ENCODE assay signal across 8 cellular contexts in the genomic region with DNA sequence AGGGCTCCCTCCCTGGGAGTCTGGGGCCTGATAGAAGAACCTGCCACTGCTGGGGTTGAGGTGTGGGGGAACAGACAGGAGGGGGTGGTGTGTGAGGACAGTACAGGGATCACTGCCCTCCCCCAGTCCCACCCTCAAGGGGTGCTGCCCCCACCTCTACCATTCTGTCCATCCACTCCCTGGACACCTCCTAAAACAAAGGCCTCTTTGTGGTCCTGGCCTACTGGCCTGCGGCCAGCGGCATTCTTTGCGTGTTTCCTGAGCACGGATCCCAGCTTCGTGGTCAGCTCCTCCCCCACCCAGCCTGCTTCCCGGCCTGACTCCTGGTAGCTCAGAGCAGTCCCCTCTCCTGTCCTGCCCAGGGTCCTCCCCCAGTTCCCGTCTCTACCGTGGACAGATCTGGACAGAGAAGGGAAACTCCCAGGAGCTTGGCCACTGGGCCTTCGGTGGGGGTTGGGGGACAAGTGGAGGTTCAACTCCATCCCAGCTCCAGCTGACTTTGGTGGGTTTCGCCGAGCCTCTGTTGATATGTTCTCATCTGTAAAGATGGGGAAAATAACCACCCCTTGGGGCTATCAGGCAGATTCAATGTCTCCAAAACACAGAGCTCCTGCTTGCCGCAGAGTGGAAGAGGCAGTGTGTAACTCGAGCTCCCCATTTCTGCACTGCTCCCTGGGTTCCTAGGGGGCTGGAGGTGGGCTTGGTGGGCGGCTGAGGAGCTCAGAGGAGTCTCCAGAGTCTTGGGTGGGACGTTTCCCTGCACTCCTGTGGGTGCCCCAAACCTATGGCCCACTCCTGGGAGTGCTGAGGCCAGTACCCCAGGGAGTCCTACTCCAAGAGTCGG. TPM values are rescaled to one million over a fixed set of nuclear protein-coding genes. Genes with fewer than 3 reads are reported as not detected.
DNase-seq lines count a peak whose midpoint lies in the region; ATAC-seq, FAIRE-seq and TF ChIP-seq lines count a peak whose summit lies in the region.
"Had no signal": no experiment of that assay in that cellular context is flagged by ENCODE, and none has a peak within 500 bp of the region (broad histone marks: within the 10 kb centered on the region; RNA-seq: fewer than 3 reads in every experiment).

No MANE protein-coding gene starts in this region.

- H3K4ac ChIP-seq in H1 (replicated peaks; ENCODE audit: insufficient read length, low read depth, low read length) (no peak overlapping the region), mesenchymal stem cell (ENCODE audit: low read depth in 1 of 2, low read length in 2 of 2) (peak overlapping the region; percentile 52 to 98)

- no peaks in the 10 kb centered on the region for H3K79me2 ChIP-seq in H1 (ENCODE audit: control insufficient read depth in 1 of 2, insufficient read depth in 2 of 2, low read length in 2 of 2)

- H2BK15ac ChIP-seq in H1 (ENCODE audit: low read length) (0 out of 2 replicates have a peak overlapping the region, but pooled peaks have one; percentile 92), mesenchymal stem cell (ENCODE audit: low read depth, poor library complexity, severe bottlenecking) (peak overlapping the region; percentile 38)

- H2BK12ac ChIP-seq in H1 (ENCODE audit: low read depth, low read length) (peak overlapping the region; percentile 84; the same call in 1 of the 2 replicates), mesenchymal stem cell (ENCODE audit: low read length in 2 of 2) (peak overlapping the region; percentile 96 to 99)

- H3K36me3 Mint-ChIP-seq in naive thymus-derived CD8-positive, alpha-beta T cell, result no peaks in the 10 kb centered on the region

- FAIRE-seq in H1 (lab: Jason Lieb, UNC), result no peak
- FAIRE-seq in urothelium cell line (lab: Jason Lieb, UNC), result peak; percentile 92

- H3K23me2 ChIP-seq in H1 (ENCODE audit: low read depth, low read length), result peaks cover 6% of the 10 kb centered on the region; the same call in 1 of the 2 replicates

- no peak overlapping the region for H4K91ac ChIP-seq in H1 (replicated peaks; ENCODE audit: insufficient read length, low read length)
- H4K91ac ChIP-seq in mesenchymal stem cell (ENCODE audit: low read length), result peak overlapping the region; percentile 89

- H3K9ac ChIP-seq in H1 (replicated peaks in 1 of 4; ENCODE audit: extremely low read depth in 1 of 4, low read depth in 3 of 4, low read length in 3 of 4), result no peak overlapping the region
- peak overlapping the region; percentile 87 for H3K9ac ChIP-seq in mesenchymal stem cell (ENCODE audit: low read length)

- no peak for TF ChIP-seq CTCF in H1 (IDR thresholded peaks at IDR 0.05; ENCODE audit: control extremely low read depth in 1 of 3, insufficient read depth in 1 of 3, low read depth in 1 of 3, low read length in 3 of 3)

- H3K36me3 ChIP-seq in H1 (ENCODE audit: control insufficient read depth in 2 of 4, insufficient read depth in 4 of 4, low read length in 3 of 4) (no peaks in the 10 kb centered on the region), mesenchymal stem cell (ENCODE audit: control insufficient read depth in 1 of 2, insufficient read depth in 2 of 2, low read depth in 1 of 2, low read length in 2 of 2) (peaks cover 2 to 15% of the 10 kb centered on the region in 2 experiments)

- H3K27ac Mint-ChIP-seq in naive thymus-derived CD8-positive, alpha-beta T cell, result peak overlapping the region in 1 of 10 donors; percentile 52

- H3K4me3 Mint-ChIP-seq in naive thymus-derived CD8-positive, alpha-beta T cell, result no peak overlapping the region

- no peak overlapping the region for H2BK20ac ChIP-seq in H1 (ENCODE audit: low read length)

- peaks cover 12 to 14% (median 13%) of the 10 kb centered on the region in 4 donors for H3K4me1 Mint-ChIP-seq in naive thymus-derived CD8-positive, alpha-beta T cell

- POLR2A ChIA-PET in H1 (lab: Charles Lee; ENCODE audit: partially characterized antibody), result interaction anchor here (0.7 to 3.2 kb wide), 11 partner anchors 20 to 101 kb away, joined by 3 to 18 read pairs (median 4); no protein-coding TSS in a partner anchor
- POLR2A ChIA-PET in naive thymus-derived CD8-positive, alpha-beta T cell (lab: Charles Lee), result interaction anchor here (0.9 kb wide), 1 partner anchor 63 kb away, joined by 5 read pairs; no protein-coding TSS in a partner anchor

- no peak overlapping the region for H2BK120ac ChIP-seq in H1 (replicated peaks; ENCODE audit: low read depth, low read length)
- H2BK120ac ChIP-seq in mesenchymal stem cell (ENCODE audit: low read depth, low read length), result peak overlapping the region; percentile 69

- H3K27me3 Mint-ChIP-seq in naive thymus-derived CD8-positive, alpha-beta T cell, result peaks cover 0 to 26% (median 5%) of the 10 kb centered on the region in 5 donors

- H3K23ac ChIP-seq in H1 (ENCODE audit: insufficient read length) (no peak overlapping the region), mesenchymal stem cell (ENCODE audit: low read length in 2 of 2) (peak overlapping the region in 1 of 2 experiments; percentile 63)

- CTCF ChIA-PET in H1 (lab: Charles Lee; ENCODE audit: partially characterized antibody), result interaction anchor here (0.6 to 48.8 kb wide), 10 partner anchors 4 to 126 kb away, joined by 3 to 1145 read pairs (median 111); no protein-coding TSS in a partner anchor

- H2AK5ac ChIP-seq in H1 (ENCODE audit: low read depth, low read length) (0 out of 2 replicates have a peak overlapping the region, but pooled peaks have one; percentile 69), mesenchymal stem cell (ENCODE audit: low read length, severe bottlenecking) (peak overlapping the region; percentile 100)

- H4K20me1 ChIP-seq in H1 (replicated peaks in 1 of 2; ENCODE audit: control insufficient read depth in 1 of 2, insufficient read depth in 2 of 2, low read length in 2 of 2), result peaks cover 18 to 21% of the 10 kb centered on the region in 2 experiments

- H3K9me3 ChIP-seq in H1 (ENCODE audit: insufficient read depth in 2 of 2, low read depth in 1 of 2, low read length in 1 of 2) (no peaks in the 10 kb centered on the region), mesenchymal stem cell (ENCODE audit: control insufficient read depth, low read length) (no peaks in the 10 kb centered on the region)

- TF ChIP-seq RAD21 in H1 (IDR thresholded peaks at IDR 0.05 in 1 of 2, conservative IDR thresholded peaks at IDR 0.05 in 1 of 2; ENCODE audit: low read depth in 2 of 2, low read length in 2 of 2), result no peak

- H3K9me3 Mint-ChIP-seq in naive thymus-derived CD8-positive, alpha-beta T cell, result no peaks in the 10 kb centered on the region

- H3K4me1 ChIP-seq in H1 (replicated peaks in 1 of 4; ENCODE audit: control insufficient read depth in 3 of 4, insufficient read depth in 4 of 4, low read length in 3 of 4) (peaks cover 7 to 42% (median 39%) of the 10 kb centered on the region in 4 experiments), mesenchymal stem cell (ENCODE audit: control insufficient read depth, insufficient read depth, low read depth, low read length) (peaks cover 75% of the 10 kb centered on the region)

- TF ChIP-seq EP300 in H1 (IDR thresholded peaks at IDR 0.05; ENCODE audit: borderline replicate concordance in 1 of 2, low read depth in 2 of 2, low read length in 2 of 2), result no peak

- DNase-seq in NCI-H1048 (lab: John Stamatoyannopoulos, UW), result peak; percentile 46
- no peak for DNase-seq in H1 (ENCODE audit: low read depth in 1 of 2, low spot score in 2 of 2)
- peak; percentile 79 for DNase-seq in mesenchymal stem cell
- DNase-seq in urothelium cell line (ENCODE audit: low spot score), result peak; percentile 84
- DNase-seq in NCI-H187 (lab: John Stamatoyannopoulos, UW), result no peak
- no peak for DNase-seq in naive thymus-derived CD8-positive, alpha-beta T cell

- no peak for TF ChIP-seq POLR2A in H1 (IDR thresholded peaks at IDR 0.05; ENCODE audit: control extremely low read depth in 1 of 2, low read depth in 2 of 2, low read length in 2 of 2)

- 24% methylated on average over 15 of the region's 16 CpGs; no CpG with 5 or more reads in 1 of the 2 experiments for WGBS in H1 (ENCODE audit: extremely low coverage in 1 of 2, insufficient coverage in 1 of 2, insufficient read length in 1 of 2, insufficient replicate concordance in 2 of 2, low coverage in 1 of 2, low lambda C conversion rate in 2 of 2, missing lambda C conversion rate in 1 of 2), 2 experiments
- 23% methylated on average over 16 of the region's 16 CpGs for WGBS in mesenchymal stem cell

- H3K18ac ChIP-seq in H1 (ENCODE audit: extremely low read depth, low read length), result no peak overlapping the region
- H3K18ac ChIP-seq in mesenchymal stem cell (ENCODE audit: low read depth in 1 of 2, low read length in 2 of 2), result peak overlapping the region; percentile 78 to 100

- peak overlapping the region; percentile 66 to 82; a peak in 1 of 4 replicates for H3K4me2 ChIP-seq in H1 (ENCODE audit: insufficient read depth in 1 of 2, low read depth in 2 of 2, low read length in 2 of 2)
- H3K4me2 ChIP-seq in mesenchymal stem cell (ENCODE audit: low read length, poor library complexity, severe bottlenecking), result no peak overlapping the region

- no peak overlapping the region for H3K4me3 ChIP-seq in H1 (ENCODE audit: extremely low read depth in 1 of 4, insufficient read depth in 2 of 4, low read depth in 3 of 4, low read length in 4 of 4)
- H3K4me3 ChIP-seq in mesenchymal stem cell (ENCODE audit: insufficient read depth in 1 of 2, low read depth in 1 of 2, low read length in 2 of 2), result peak overlapping the region in 1 of 2 experiments; percentile 46

- no peak overlapping the region for H2AFZ ChIP-seq in H1 (ENCODE audit: low read length)
- H2AFZ ChIP-seq in mesenchymal stem cell (ENCODE audit: low read depth, low read length), result no peak overlapping the region

- ATAC-seq in HG02884 (IDR thresholded peaks at IDR 0.05; ENCODE audit: unreplicated experiment), result no peak
- no peak for ATAC-seq in naive thymus-derived CD8-positive, alpha-beta T cell

- H4K5ac ChIP-seq in H1 (ENCODE audit: insufficient read length, low read depth, low read length), result no peak overlapping the region

- H4K8ac ChIP-seq in H1 (ENCODE audit: extremely low read depth, insufficient read depth, low read length) (peak overlapping the region; percentile 16; the same call in 1 of the 2 replicates), mesenchymal stem cell (ENCODE audit: low read length) (peak overlapping the region; percentile 97)

- H3K79me1 ChIP-seq in H1 (ENCODE audit: low read depth, low read length) (no peaks in the 10 kb centered on the region), mesenchymal stem cell (replicated peaks; ENCODE audit: low read length, poor library complexity, severe bottlenecking) (no peaks in the 10 kb centered on the region)

- peaks cover 87 to 100% (median 98%) of the 10 kb centered on the region in 4 experiments for H3K27me3 ChIP-seq in H1 (replicated peaks in 1 of 4; ENCODE audit: control insufficient read depth in 3 of 4, extremely low read depth in 1 of 4, insufficient read depth in 3 of 4, low read length in 3 of 4)
- H3K27me3 ChIP-seq in mesenchymal stem cell (ENCODE audit: control insufficient read depth in 1 of 2, insufficient read depth in 1 of 2, low read length in 2 of 2), result no peaks in the 10 kb centered on the region

- H3K56ac ChIP-seq in H1 (replicated peaks; ENCODE audit: insufficient read length, low read depth, low read length), result no peak overlapping the region

- H3K14ac ChIP-seq in H1 (ENCODE audit: insufficient read length) (no peak overlapping the region), mesenchymal stem cell (ENCODE audit: low read length in 2 of 2) (peak overlapping the region in 1 of 2 experiments; percentile 98)

- H3K27ac ChIP-seq in H1 (ENCODE audit: low read depth, low read length) (no peak overlapping the region), mesenchymal stem cell (ENCODE audit: low read length, poor library complexity, severe bottlenecking) (peak overlapping the region; percentile 86)

- H2BK5ac ChIP-seq in H1 (ENCODE audit: low read depth, low read length), result 0 out of 2 replicates have a peak overlapping the region, but pooled peaks have one; percentile 21
- peak overlapping the region; percentile 89 for H2BK5ac ChIP-seq in mesenchymal stem cell (ENCODE audit: low read depth, low read length, poor library complexity, severe bottlenecking)

RNA-seq across cellular contexts. Expression of a gene that starts 48.7 kb away (rescaled TPM):
- 0.58 and 0.65 TPM in 2 replicates for total RNA-seq in H1 (2021; fragmentation: NEBNext Ultra II Directional; extraction: Animal tissue kit (Norgen Biotek cat#: 25700))
- polyA plus RNA-seq in H1 (2011; rRNA removed), result 0.76 and 1.0 TPM in 2 replicates
- polyA plus RNA-seq in H1 (2011; cell fraction: cytosol; rRNA removed), result 0.62 TPM
- 0.78 TPM for polyA plus RNA-seq in H1 (2011; cell fraction: nucleus; rRNA removed)
- 0.23 to 0.67 TPM (median 0.39 TPM) in 4 replicates for polyA plus RNA-seq in H1 (2012, experiment 1 of 2)
- polyA plus RNA-seq in H1 (2012, experiment 2 of 2), result 0.26 TPM
- polyA plus RNA-seq in H1 (2013, experiment 1 of 2), result 0.65 TPM
- 0.52 TPM for polyA plus RNA-seq in H1 (2013, experiment 2 of 2)
- polyA minus RNA-seq in H1 (2011; rRNA and poly(A)+ RNA removed), result 0.10 TPM in 1 of 2 replicates, not detected in the other
- polyA minus RNA-seq in H1 (2011; cell fraction: cytosol; rRNA and poly(A)+ RNA removed), result 1.2 TPM
- 0.40 TPM for polyA minus RNA-seq in H1 (2011; cell fraction: nucleus; rRNA and poly(A)+ RNA removed)
- 0.68 TPM for polyA plus RNA-seq in mesenchymal stem cell (2013, experiment 1 of 2)
- polyA plus RNA-seq in mesenchymal stem cell (2013, experiment 2 of 2), result 0.79 TPM
- total RNA-seq in naive thymus-derived CD8-positive, alpha-beta T cell, result 1 to 10 TPM; 6.6 to 7.9 TPM
- 1 to 10 TPM in 2 of 3 donors, under 1 TPM in 1; 0.37 to 2.6 (median 1.3) TPM for polyA plus RNA-seq in naive thymus-derived CD8-positive, alpha-beta T cell
- polyA plus RNA-seq: neural cell had no signal

RNA-seq across cellular contexts. Expression of a gene that starts 58.7 kb away (rescaled TPM):
- total RNA-seq in H1 (2021; fragmentation: NEBNext Ultra II Directional; extraction: Animal tissue kit (Norgen Biotek cat#: 25700)), result 0.20 and 0.27 TPM in 2 replicates
- polyA plus RNA-seq in H1 (2011; rRNA removed), result 0.03 and 0.08 TPM in 2 replicates
- polyA plus RNA-seq in H1 (2011; cell fraction: cytosol; rRNA removed), result 0.05 TPM
- 0.14 TPM for polyA plus RNA-seq in H1 (2011; cell fraction: nucleus; rRNA removed)
- 0.09 to 0.22 TPM (median 0.12 TPM) in 3 of 4 replicates, not detected in the other for polyA plus RNA-seq in H1 (2012, experiment 1 of 2)
- 0.07 TPM for polyA plus RNA-seq in H1 (2012, experiment 2 of 2)
- polyA plus RNA-seq in H1 (2013, experiment 1 of 2), result 0.26 TPM
- polyA plus RNA-seq in H1 (2013, experiment 2 of 2), result 0.18 TPM
- 0.02 and 0.13 TPM in 2 replicates for polyA minus RNA-seq in H1 (2011; rRNA and poly(A)+ RNA removed)
- polyA minus RNA-seq in H1 (2011; cell fraction: cytosol; rRNA and poly(A)+ RNA removed), result not detected
- 0.40 TPM for polyA minus RNA-seq in H1 (2011; cell fraction: nucleus; rRNA and poly(A)+ RNA removed)
- 4.6 TPM for polyA plus RNA-seq in mesenchymal stem cell (2013, experiment 1 of 2)
- 4.6 TPM for polyA plus RNA-seq in mesenchymal stem cell (2013, experiment 2 of 2)
- 1 to 10 TPM; 4.9 to 8.6 TPM for total RNA-seq in naive thymus-derived CD8-positive, alpha-beta T cell
- 1 to 10 TPM in 1 of 3 donors, under 1 TPM in 1, not detected in 1; 0.68 to 1.5 TPM for polyA plus RNA-seq in naive thymus-derived CD8-positive, alpha-beta T cell
- polyA plus RNA-seq: neural cell had no signal

Comparison
In these comparisons a context has a peak if more than half of its experiments do, and no peak if none do; other contexts are left out.
1. DNase-seq: peak in NCI-H1048 (single experiment), mesenchymal stem cell (single experiment) and urothelium cell line (single experiment); none in H1 (0 of 2), NCI-H187 (0 of 2) and naive thymus-derived CD8-positive, alpha-beta T cell (0 of 10).